ENCODE assay signal across 7 cellular contexts in the genomic region with DNA sequence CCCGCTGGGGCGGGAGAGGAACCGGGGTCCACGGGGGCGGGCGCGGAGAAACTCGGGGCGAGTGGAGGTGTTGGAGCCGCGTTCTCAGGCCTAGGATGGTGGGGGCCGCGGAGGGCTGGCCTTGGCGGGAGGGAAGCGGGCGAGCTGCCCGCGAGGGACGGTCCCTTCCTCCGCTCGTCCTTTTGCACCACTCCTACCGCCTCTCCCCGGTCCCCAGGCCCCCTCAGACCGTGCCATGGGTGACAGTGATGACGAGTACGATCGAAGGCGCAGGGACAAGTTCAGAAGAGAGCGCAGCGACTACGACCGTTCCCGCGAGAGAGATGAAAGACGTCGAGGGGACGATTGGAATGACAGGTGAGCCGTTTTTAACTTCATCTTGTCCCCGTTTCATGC. TPM values are rescaled to one million over a fixed set of nuclear protein-coding genes. Genes with fewer than 3 reads are reported as not detected.
A peak's percentile ranks its signal among the peaks of the same experiment; 100 is the strongest.
DNase-seq lines count a peak whose midpoint lies in the region; ATAC-seq, FAIRE-seq and TF ChIP-seq lines count a peak whose summit lies in the region.

No MANE protein-coding gene starts in this region.

- H3K27me3 ChIP-seq in GM23248 (replicated peaks; ENCODE audit: insufficient read depth): no peaks in the 10 kb centered on the region
- no peaks in the 10 kb centered on the region for H3K27me3 ChIP-seq in GM12878 (replicated peaks in 1 of 2; ENCODE audit: control insufficient read depth in 2 of 2, insufficient read depth in 2 of 2, low read length in 1 of 2)

- H3F3A ChIP-seq in GM23248 (ENCODE audit: insufficient read depth): peaks cover 22% of the 10 kb centered on the region

- H3K79me2 ChIP-seq in GM23248 (ENCODE audit: insufficient read depth): peaks cover 85% of the 10 kb centered on the region
- peaks cover 62% of the 10 kb centered on the region for H3K79me2 ChIP-seq in GM12878 (ENCODE audit: control insufficient read depth, insufficient read depth, low read length)

- H4K20me1 ChIP-seq in GM23248 (ENCODE audit: insufficient read depth) (0 out of 2 replicates have a peak, but pooled peaks cover 5% of the 10 kb centered on the region), GM12878 (ENCODE audit: control insufficient read depth, insufficient read depth) (0 out of 2 replicates have a peak, but pooled peaks cover 3% of the 10 kb centered on the region)

- H3K9me3 ChIP-seq in GM23248 (ENCODE audit: low read depth) (no peaks in the 10 kb centered on the region), GM12878 (replicated peaks; ENCODE audit: control insufficient read depth, insufficient read depth, low read length) (no peaks in the 10 kb centered on the region; the same call in 2 of the 3 replicates)

- TF ChIP-seq EP300 in GM12878 (IDR thresholded peaks at IDR 0.05; ENCODE audit: borderline replicate concordance in 1 of 2, control insufficient read depth in 1 of 2, low read depth in 2 of 2, low read length in 2 of 2): no peak

- no peak for DNase-seq in GM12892 (ENCODE audit: insufficient read length)
- DNase-seq in GM23248: peak; percentile 53
- peak; percentile 81 for DNase-seq in NAMALWA (ENCODE audit: low spot score)
- DNase-seq in GM12878 (ENCODE audit: low read depth, low spot score): no peak
- DNase-seq in islet precursor cell: peak; percentile 56
- DNase-seq in stimulated activated naive CD4-positive, alpha-beta T cell treated with Interleukin-2 at 50 U/mL for 16 hours (lab: John Stamatoyannopoulos, UW): peak; percentile 49
- no peak for DNase-seq in SIG-M5 (lab: John Stamatoyannopoulos, UW)

- intact Hi-C loops in GM12878 (cut with micrococcal nuclease; ENCODE audit: unreplicated experiment): loop anchor here (1.0 kb wide), 1 partner anchor 14 kb away; a partner anchor contains a TSS

- H3K4me1 ChIP-seq in GM23248 (ENCODE audit: insufficient read depth) (peaks cover 25% of the 10 kb centered on the region), GM12878 (ENCODE audit: control insufficient read depth, insufficient read depth, low read length) (peaks cover 6% of the 10 kb centered on the region; the same call in 1 of the 2 replicates)

- CTCF ChIA-PET in GM12878 (lab: Yijun Ruan, JAX): interaction anchor here (1.0 to 2.4 kb wide), 6 partner anchors 11 to 170 kb away, joined by 3 to 8 read pairs (median 4); a partner anchor contains a TSS

- FAIRE-seq in GM12892 (lab: Jason Lieb, UNC) (peak; percentile 5), GM12878 (lab: Jason Lieb, UNC) (no peak)

- TF ChIP-seq POLR2A in GM12892 (IDR thresholded peaks at IDR 0.05; ENCODE audit: low read depth, low read length) (no peak), GM12878 (IDR thresholded peaks at IDR 0.05; ENCODE audit: low read depth, low read length) (no peak)

- H3K9ac ChIP-seq in GM23248 (peak overlapping the region; percentile 96), GM12878 (ENCODE audit: control insufficient read depth, insufficient read depth, low read length) (peak overlapping the region; percentile 98)

- in situ Hi-C loops in GM23248 (cut with MboI): no loop called here
- in situ Hi-C loops in GM12878 (cut with MboI): no loop called here

- peaks cover 36% of the 10 kb centered on the region for H3K36me3 ChIP-seq in GM23248 (ENCODE audit: low read depth)
- H3K36me3 ChIP-seq in GM12878 (ENCODE audit: control insufficient read depth in 2 of 2, insufficient read depth in 2 of 2, low read length in 1 of 2): peaks cover 2 to 23% of the 10 kb centered on the region in 2 experiments; a peak in 3 of 4 replicates

- RAD21 ChIA-PET in GM12878 (lab: Charles Lee; ENCODE audit: unreplicated experiment): interaction anchor here (0.7 to 2.6 kb wide), 10 partner anchors 12 to 407 kb away, joined by 3 to 21 read pairs (median 4); a partner anchor contains a TSS

- whole genome bisulfite sequencing in GM23248 (ENCODE audit: low coverage in 1 of 2, low lambda C conversion rate in 2 of 2, missing lambda C conversion rate in 2 of 2), 2 experiments: 0 to 1% methylated on average over 16 to 39 of the region's 39 CpGs
- under 1% methylated on average over 22 of the region's 39 CpGs for WGBS in GM12878 (ENCODE audit: insufficient coverage, insufficient replicate concordance, low lambda C conversion rate, missing lambda C conversion rate)

- no peak for TF ChIP-seq CTCF in GM12878 (IDR thresholded peaks at IDR 0.05 in 2 of 3, conservative IDR thresholded peaks at IDR 0.05 in 1 of 3; ENCODE audit: control insufficient read depth in 2 of 3, extremely low read depth in 1 of 3, insufficient read depth in 1 of 3, low read depth in 3 of 3, low read length in 3 of 3)

- peak overlapping the region; percentile 75 for H2AFZ ChIP-seq in GM23248
- H2AFZ ChIP-seq in GM12878 (ENCODE audit: control insufficient read depth, low read depth, low read length): no peak overlapping the region

- SMC1A ChIA-PET in GM12878 (lab: Charles Lee; ENCODE audit: uncharacterized antibody, unreplicated experiment): interaction anchor here (0.6 to 1.8 kb wide), 6 partner anchors 8 to 210 kb away, joined by 3 to 6 read pairs (median 4); a partner anchor contains a TSS

- BruUV-seq in GM12878 (replicated peaks; lab: Mats Ljungman, UMichigan): no TSS peak

- peak overlapping the region; percentile 91 for H3K27ac ChIP-seq in GM23248
- peak overlapping the region; percentile 98 for H3K27ac ChIP-seq in GM12878 (ENCODE audit: control insufficient read depth, insufficient read depth)

- peak overlapping the region; percentile 89 for H3K4me2 ChIP-seq in GM23248 (ENCODE audit: unreplicated experiment)
- H3K4me2 ChIP-seq in GM12878 (ENCODE audit: control insufficient read depth, insufficient read depth): peak overlapping the region; percentile 80

- no peak for TF ChIP-seq RAD21 in GM12878 (IDR thresholded peaks at IDR 0.05; ENCODE audit: insufficient read depth, low read depth, low read length)

- ATAC-seq in GM12878: peak; percentile 48

- POLR2A ChIA-PET in GM12878 (lab: Charles Lee): interaction anchor here (0.6 to 7.0 kb wide), 18 partner anchors 13 to 1370 kb away, joined by 3 to 131 read pairs (median 4); a partner anchor contains a TSS

- H3K4me3 ChIP-seq in GM23248 (peak overlapping the region; percentile 92), GM12878 (peak overlapping the region; percentile 99)

- H3K9me2 ChIP-seq in GM23248 (ENCODE audit: insufficient read depth): no peaks in the 10 kb centered on the region

RNA-seq across cellular contexts. Expression of a gene that starts 0.5 kb away (rescaled TPM):
- polyA plus RNA-seq in GM12892 (2012; ENCODE audit: missing spikeins): 88.0 TPM
- total RNA-seq in GM23248 (2014; rRNA removed; shearing (Covaris generic)): 57.1 and 58.9 TPM in 2 replicates
- 74.8 and 74.9 TPM in 2 replicates for polyA plus RNA-seq in GM23248 (2016; fragmentation: Nextera tagmentation; extraction: Ambion mirVana)
- 86.6 and 97.1 TPM in 2 replicates for total RNA-seq in GM12878 (2013; cell fraction: nucleolus; rRNA removed)
- total RNA-seq in GM12878 (2014; rRNA removed): 94.0 and 104 TPM in 2 replicates
- 58.3 and 67.6 TPM in 2 replicates for total RNA-seq in GM12878 (2014; rRNA removed; fragmentation: Illumina TruSeq; extraction: Trizol)
- total RNA-seq in GM12878 (2021): 230 and 254 TPM in 2 replicates
- 170 TPM for polyA plus RNA-seq in GM12878 (2011; ENCODE audit: low read depth)
- 24.2 and 43.9 TPM in 2 replicates for polyA plus RNA-seq in GM12878 (2011; rRNA removed)
- polyA plus RNA-seq in GM12878 (2011; cell fraction: cytosol; rRNA removed): 44.5 and 51.1 TPM in 2 replicates
- polyA plus RNA-seq in GM12878 (2011; cell fraction: nucleus; rRNA removed): 387 and 494 TPM in 2 replicates
- polyA plus RNA-seq in GM12878 (2012): 115 and 154 TPM in 2 replicates
- polyA plus RNA-seq in GM12878 (2014; fragmentation: Illumina TruSeq; extraction: Trizol): 69.0 and 120 TPM in 2 replicates
- polyA plus RNA-seq in GM12878 (2014; fragmentation: Nextera tagmentation; extraction: Ambion mirVana): 10 to 100 TPM; 11.1 to 33.6 TPM
- 119 and 148 TPM in 2 replicates for polyA plus RNA-seq in GM12878 (2014; rRNA removed)
- 100 to 1,000 TPM; 187 to 189 TPM for polyA plus RNA-seq in GM12878 (2016; fragmentation: Nextera tagmentation; extraction: Ambion mirVana)
- 31.1 and 33.8 TPM in 2 replicates for polyA minus RNA-seq in GM12878 (2011; rRNA and poly(A)+ RNA removed)
- polyA minus RNA-seq in GM12878 (2011; cell fraction: cytosol; rRNA and poly(A)+ RNA removed): 38.4 and 40.6 TPM in 2 replicates
- polyA minus RNA-seq in GM12878 (2011; cell fraction: nucleus; rRNA and poly(A)+ RNA removed): 57.3 and 98.4 TPM in 2 replicates

RNA-seq across cellular contexts. Expression of a gene that starts 8.2 kb away (rescaled TPM):
- 20.9 TPM for polyA plus RNA-seq in GM12892 (2012; ENCODE audit: missing spikeins)
- total RNA-seq in GM23248 (2014; rRNA removed; shearing (Covaris generic)): 113 and 121 TPM in 2 replicates
- 68.6 and 71.3 TPM in 2 replicates for polyA plus RNA-seq in GM23248 (2016; fragmentation: Nextera tagmentation; extraction: Ambion mirVana)
- 23.7 and 24.0 TPM in 2 replicates for total RNA-seq in GM12878 (2013; cell fraction: nucleolus; rRNA removed)
- 26.4 and 32.3 TPM in 2 replicates for total RNA-seq in GM12878 (2014; rRNA removed)
- total RNA-seq in GM12878 (2014; rRNA removed; fragmentation: Illumina TruSeq; extraction: Trizol): 15.4 and 16.2 TPM in 2 replicates
- total RNA-seq in GM12878 (2021): 45.3 and 47.4 TPM in 2 replicates
- 10.0 TPM for polyA plus RNA-seq in GM12878 (2011; ENCODE audit: low read depth)
- 14.2 and 21.3 TPM in 2 replicates for polyA plus RNA-seq in GM12878 (2011; rRNA removed)
- 24.6 and 35.7 TPM in 2 replicates for polyA plus RNA-seq in GM12878 (2011; cell fraction: cytosol; rRNA removed)
- 37.9 and 42.2 TPM in 2 replicates for polyA plus RNA-seq in GM12878 (2011; cell fraction: nucleus; rRNA removed)
- polyA plus RNA-seq in GM12878 (2012): 29.8 and 31.4 TPM in 2 replicates
- 1.7 and 8.5 TPM in 2 replicates for polyA plus RNA-seq in GM12878 (2014; fragmentation: Illumina TruSeq; extraction: Trizol)
- 1 to 10 TPM; 2.5 to 7.1 TPM for polyA plus RNA-seq in GM12878 (2014; fragmentation: Nextera tagmentation; extraction: Ambion mirVana)
- polyA plus RNA-seq in GM12878 (2014; rRNA removed): 36.6 and 40.3 TPM in 2 replicates
- 10 to 100 TPM; 29.7 to 36.5 TPM for polyA plus RNA-seq in GM12878 (2016; fragmentation: Nextera tagmentation; extraction: Ambion mirVana)
- polyA minus RNA-seq in GM12878 (2011; rRNA and poly(A)+ RNA removed): 12.7 and 22.8 TPM in 2 replicates
- polyA minus RNA-seq in GM12878 (2011; cell fraction: cytosol; rRNA and poly(A)+ RNA removed): 7.1 and 9.1 TPM in 2 replicates
- 12.3 and 19.0 TPM in 2 replicates for polyA minus RNA-seq in GM12878 (2011; cell fraction: nucleus; rRNA and poly(A)+ RNA removed)

RNA-seq across cellular contexts. Expression of a gene that starts 14.2 kb away (rescaled TPM):
- 0.74 TPM for polyA plus RNA-seq in GM12892 (2012; ENCODE audit: missing spikeins)
- 6.7 and 9.9 TPM in 2 replicates for total RNA-seq in GM23248 (2014; rRNA removed; shearing (Covaris generic))
- polyA plus RNA-seq in GM23248 (2016; fragmentation: Nextera tagmentation; extraction: Ambion mirVana): 4.3 and 5.1 TPM in 2 replicates
- total RNA-seq in GM12878 (2013; cell fraction: nucleolus; rRNA removed): 5.4 and 5.8 TPM in 2 replicates
- 10.6 and 10.8 TPM in 2 replicates for total RNA-seq in GM12878 (2014; rRNA removed)
- 1.3 and 1.6 TPM in 2 replicates for total RNA-seq in GM12878 (2014; rRNA removed; fragmentation: Illumina TruSeq; extraction: Trizol)
- 4.7 and 5.6 TPM in 2 replicates for total RNA-seq in GM12878 (2021)
- polyA plus RNA-seq in GM12878 (2011; ENCODE audit: low read depth): not detected
- 0.20 and 0.96 TPM in 2 replicates for polyA plus RNA-seq in GM12878 (2011; rRNA removed)
- 0.43 and 1.2 TPM in 2 replicates for polyA plus RNA-seq in GM12878 (2011; cell fraction: cytosol; rRNA removed)
- polyA plus RNA-seq in GM12878 (2011; cell fraction: nucleus; rRNA removed): 1.9 and 2.5 TPM in 2 replicates
- polyA plus RNA-seq in GM12878 (2012): 1.0 and 1.2 TPM in 2 replicates
- polyA plus RNA-seq in GM12878 (2014; fragmentation: Illumina TruSeq; extraction: Trizol): 0.48 and 0.75 TPM in 2 replicates
- polyA plus RNA-seq in GM12878 (2014; fragmentation: Nextera tagmentation; extraction: Ambion mirVana): under 1 TPM; 0.14 to 0.57 TPM
- 7.2 and 9.7 TPM in 2 replicates for polyA plus RNA-seq in GM12878 (2014; rRNA removed)
- 1 to 10 TPM; 4.0 to 4.6 TPM for polyA plus RNA-seq in GM12878 (2016; fragmentation: Nextera tagmentation; extraction: Ambion mirVana)
- 1.8 and 2.0 TPM in 2 replicates for polyA minus RNA-seq in GM12878 (2011; rRNA and poly(A)+ RNA removed)
- polyA minus RNA-seq in GM12878 (2011; cell fraction: cytosol; rRNA and poly(A)+ RNA removed): 1.2 TPM in 1 of 2 replicates, not detected in the other
- polyA minus RNA-seq in GM12878 (2011; cell fraction: nucleus; rRNA and poly(A)+ RNA removed): 5.0 and 8.5 TPM in 2 replicates

RNA-seq across cellular contexts. Expression of a gene that starts 20.3 kb away (rescaled TPM):
- 0.95 TPM for polyA plus RNA-seq in GM12892 (2012; ENCODE audit: missing spikeins)
- total RNA-seq in GM23248 (2014; rRNA removed; shearing (Covaris generic)): not detected in 2 replicates
- polyA plus RNA-seq in GM23248 (2016; fragmentation: Nextera tagmentation; extraction: Ambion mirVana) (0.14 TPM in 1 of 2 replicates, not detected in the other), GM12878 (2011; rRNA removed) (0.97 and 2.3 TPM in 2 replicates), GM12878 (2014; fragmentation: Illumina TruSeq; extraction: Trizol) (0.21 and 0.69 TPM in 2 replicates), GM12878 (2014; fragmentation: Nextera tagmentation; extraction: Ambion mirVana) (under 1 TPM in 1 of 2 experiments, not detected in 1; 0.07 TPM), GM12878 (2014; rRNA removed) (4.5 and 6.7 TPM in 2 replicates), GM12878 (2016; fragmentation: Nextera tagmentation; extraction: Ambion mirVana) (1 to 10 TPM; 2.3 to 2.5 TPM)
- 7.2 and 9.2 TPM in 2 replicates for total RNA-seq in GM12878 (2013; cell fraction: nucleolus; rRNA removed)
- total RNA-seq in GM12878 (2014; rRNA removed) (1.5 and 1.9 TPM in 2 replicates), GM12878 (2014; rRNA removed; fragmentation: Illumina TruSeq; extraction: Trizol) (0.72 and 0.74 TPM in 2 replicates), GM12878 (2021) (5.0 and 5.1 TPM in 2 replicates)
- 0.52 TPM for polyA plus RNA-seq in GM12878 (2011; ENCODE audit: low read depth)
- 1.5 and 2.4 TPM in 2 replicates for polyA plus RNA-seq in GM12878 (2011; cell fraction: cytosol; rRNA removed)
- polyA plus RNA-seq in GM12878 (2011; cell fraction: nucleus; rRNA removed): 18.9 and 19.2 TPM in 2 replicates
- 2.8 and 3.2 TPM in 2 replicates for polyA plus RNA-seq in GM12878 (2012)
- polyA minus RNA-seq in GM12878 (2011; rRNA and poly(A)+ RNA removed): 0.59 and 1.2 TPM in 2 replicates
- polyA minus RNA-seq in GM12878 (2011; cell fraction: cytosol; rRNA and poly(A)+ RNA removed): 0.42 and 1.5 TPM in 2 replicates
- 2.3 and 3.5 TPM in 2 replicates for polyA minus RNA-seq in GM12878 (2011; cell fraction: nucleus; rRNA and poly(A)+ RNA removed)

RNA-seq across cellular contexts. Expression of a gene that starts 22.8 kb away (rescaled TPM):
- 8.4 TPM for polyA plus RNA-seq in GM12892 (2012; ENCODE audit: missing spikeins)
- 16.8 and 21.2 TPM in 2 replicates for total RNA-seq in GM23248 (2014; rRNA removed; shearing (Covaris generic))
- polyA plus RNA-seq in GM23248 (2016; fragmentation: Nextera tagmentation; extraction: Ambion mirVana): 6.1 and 7.9 TPM in 2 replicates
- total RNA-seq in GM12878 (2013; cell fraction: nucleolus; rRNA removed): 21.5 and 26.6 TPM in 2 replicates
- 11.1 and 16.7 TPM in 2 replicates for total RNA-seq in GM12878 (2014; rRNA removed)
- total RNA-seq in GM12878 (2014; rRNA removed; fragmentation: Illumina TruSeq; extraction: Trizol): 5.5 and 6.3 TPM in 2 replicates
- total RNA-seq in GM12878 (2021): 16.5 and 18.5 TPM in 2 replicates
- polyA plus RNA-seq in GM12878 (2011; ENCODE audit: low read depth): 3.9 TPM
- polyA plus RNA-seq in GM12878 (2011; rRNA removed): 8.6 and 15.3 TPM in 2 replicates
- 14.5 and 20.6 TPM in 2 replicates for polyA plus RNA-seq in GM12878 (2011; cell fraction: cytosol; rRNA removed)
- polyA plus RNA-seq in GM12878 (2011; cell fraction: nucleus; rRNA removed): 53.9 and 65.6 TPM in 2 replicates
- polyA plus RNA-seq in GM12878 (2012): 11.3 and 13.5 TPM in 2 replicates
- polyA plus RNA-seq in GM12878 (2014; fragmentation: Illumina TruSeq; extraction: Trizol): 4.3 and 10.9 TPM in 2 replicates
- under 1 TPM; 0.24 to 0.35 TPM for polyA plus RNA-seq in GM12878 (2014; fragmentation: Nextera tagmentation; extraction: Ambion mirVana)
- polyA plus RNA-seq in GM12878 (2014; rRNA removed): 18.5 and 24.3 TPM in 2 replicates
- polyA plus RNA-seq in GM12878 (2016; fragmentation: Nextera tagmentation; extraction: Ambion mirVana): 1 to 10 TPM; 5.0 to 7.8 TPM
- polyA minus RNA-seq in GM12878 (2011; rRNA and poly(A)+ RNA removed): 7.6 and 16.3 TPM in 2 replicates
- 5.8 and 6.3 TPM in 2 replicates for polyA minus RNA-seq in GM12878 (2011; cell fraction: cytosol; rRNA and poly(A)+ RNA removed)
- 7.0 and 10.4 TPM in 2 replicates for polyA minus RNA-seq in GM12878 (2011; cell fraction: nucleus; rRNA and poly(A)+ RNA removed)

Comparison
In these comparisons a context has a peak if more than half of its experiments do, and no peak if none do; other contexts are left out.
1. DNase-seq: peak in GM23248 (single experiment), NAMALWA (single experiment), islet precursor cell (single experiment) and stimulated activated naive CD4-positive, alpha-beta T cell treated with Interleukin-2 at 50 U/mL for 16 hours (single experiment); none in GM12892 (single experiment), GM12878 (single experiment) and SIG-M5 (single experiment).